ENCODE assay signal across 10 cellular contexts in genomic region chr1:235207202-235207565, GRCh38. TPM values are rescaled to one million over a fixed set of nuclear protein-coding genes. Genes with fewer than 3 reads are reported as not detected.
DNase-seq lines count a peak whose midpoint lies in the region; ATAC-seq and TF ChIP-seq lines count a peak whose summit lies in the region.
"Had no signal": no experiment of that assay in that cellular context is flagged by ENCODE, and none has a peak within 500 bp of the region (broad histone marks: within the 10 kb centered on the region; RNA-seq: fewer than 3 reads in every experiment).

No MANE protein-coding gene starts in this region.

- TF ChIP-seq CTCF in PC-9 (conservative IDR thresholded peaks at IDR 0.05), result no peak
- no peak for TF ChIP-seq CTCF in osteocyte (IDR thresholded peaks at IDR 0.05)

- intact Hi-C loops in PC-9 (cut with micrococcal nuclease; ENCODE audit: unreplicated experiment), result no loop called here

- H3K36me3 ChIP-seq in thymus (ENCODE audit: control insufficient read depth, insufficient read depth), result peaks cover 8% of the 10 kb centered on the region
- H3K36me3 ChIP-seq in PC-9 (ENCODE audit: low read depth), result peaks cover 9% of the 10 kb centered on the region; the same call in 1 of the 2 replicates

- WGBS in thymus, result 7% methylated on average over 2 of the region's 2 CpGs

- peak; percentile 17 to 40 (median 28) for DNase-seq in stimulated activated CD4-positive, alpha-beta T cell treated with anti-CD3 and anti-CD28 coated beads, Interleukin-12 subunit alpha, Interleukin-12 subunit beta, amount 100 ng/mL, for 48 hours (ENCODE audit: low read depth in 2 of 3, low spot score in 1 of 3)
- DNase-seq in stimulated activated CD4-positive, alpha-beta T cell treated with anti-CD3 and anti-CD28 coated beads, Interleukin-12 subunit alpha, Interleukin-12 subunit beta, amount 100 ng/mL, for 4 hours, result no peak
- peak; percentile 21 for DNase-seq in activated T-cell treated with anti-CD3 and anti-CD28 coated beads, Interleukin-2, amount 50 U/mL, for 4 hours
- DNase-seq in memory B cell (ENCODE audit: low spot score in 2 of 2), result no peak
- no peak for DNase-seq in PC-9
- DNase-seq in osteocyte (ENCODE audit: extremely low spot score, unreplicated experiment), result no peak
- DNase-seq: SHP77 treated with DMSO at 0.1 percent for 48 hours had no signal

- peak overlapping the region; percentile 10 for H3K27ac Mint-ChIP-seq in memory B cell
- no peak overlapping the region for H3K27ac Mint-ChIP-seq in osteocyte (ENCODE audit: unreplicated experiment)

- H3K9me2 ChIP-seq in PC-9 (ENCODE audit: insufficient read depth), result no peaks in the 10 kb centered on the region

- H3K4me2 ChIP-seq in PC-9, result no peak overlapping the region

- peaks cover 14% of the 10 kb centered on the region for H3K36me3 Mint-ChIP-seq in activated T-cell treated with anti-CD3 and anti-CD28 coated beads, Interleukin-2, amount 50 U/mL, for 4 hours (ENCODE audit: insufficient read depth)
- H3K36me3 Mint-ChIP-seq in memory B cell (peaks cover 18% of the 10 kb centered on the region), osteocyte (ENCODE audit: unreplicated experiment) (peaks cover 38% of the 10 kb centered on the region)

- POLR2A ChIA-PET in PC-9 (lab: Charles Lee; ENCODE audit: unreplicated experiment), result no interaction called here

- peaks cover 3% of the 10 kb centered on the region; the same call in 1 of the 2 replicates for H3F3A ChIP-seq in PC-9 (ENCODE audit: insufficient read depth, low read depth)

- H2AFZ ChIP-seq in PC-9, result no peak overlapping the region

- H3K9me3 ChIP-seq in thymus (ENCODE audit: control insufficient read depth) (no peaks in the 10 kb centered on the region), PC-9 (ENCODE audit: insufficient read depth, low read depth) (no peaks in the 10 kb centered on the region)
- H3K9me3 ChIP-seq: gastroesophageal sphincter had no signal

- H3K27me3 Mint-ChIP-seq in activated T-cell treated with anti-CD3 and anti-CD28 coated beads, Interleukin-2, amount 50 U/mL, for 4 hours (ENCODE audit: low read depth), result no peaks in the 10 kb centered on the region
- H3K27me3 Mint-ChIP-seq in memory B cell, result no peaks in the 10 kb centered on the region
- H3K27me3 Mint-ChIP-seq in osteocyte (ENCODE audit: unreplicated experiment), result no peaks in the 10 kb centered on the region

- peaks cover 9% of the 10 kb centered on the region for H3K4me1 ChIP-seq in thymus (ENCODE audit: control insufficient read depth, insufficient read depth, low read length)
- H3K4me1 ChIP-seq in PC-9 (replicated peaks; ENCODE audit: insufficient read depth), result no peaks in the 10 kb centered on the region
- H3K4me1 ChIP-seq: gastroesophageal sphincter had no signal

- no peaks in the 10 kb centered on the region for H4K20me1 ChIP-seq in PC-9 (ENCODE audit: insufficient read depth)

- H3K27ac ChIP-seq in thymus (ENCODE audit: low read depth) (peak overlapping the region; percentile 36), PC-9 (no peak overlapping the region)
- H3K27ac ChIP-seq: gastroesophageal sphincter had no signal

- no TSS peak for BruUV-seq in PC-9 (replicated peaks; lab: Mats Ljungman, UMichigan)

- H3K4me3 Mint-ChIP-seq in activated T-cell treated with anti-CD3 and anti-CD28 coated beads, Interleukin-2, amount 50 U/mL, for 4 hours, result peak overlapping the region; percentile 25
- H3K4me3 Mint-ChIP-seq in memory B cell (no peak overlapping the region), osteocyte (ENCODE audit: unreplicated experiment) (no peak overlapping the region)

- no peak overlapping the region for H3K4me3 ChIP-seq in thymus (ENCODE audit: low read length)
- no peak overlapping the region for H3K4me3 ChIP-seq in PC-9
- H3K4me3 ChIP-seq: gastroesophageal sphincter had no signal

- H3K79me2 ChIP-seq in PC-9 (ENCODE audit: low read depth), result no peaks in the 10 kb centered on the region

- peaks cover 27% of the 10 kb centered on the region for H3K4me1 Mint-ChIP-seq in activated T-cell treated with anti-CD3 and anti-CD28 coated beads, Interleukin-2, amount 50 U/mL, for 4 hours (ENCODE audit: low read depth)
- H3K4me1 Mint-ChIP-seq in memory B cell, result peaks cover 4% of the 10 kb centered on the region
- peaks cover 2% of the 10 kb centered on the region for H3K4me1 Mint-ChIP-seq in osteocyte (ENCODE audit: unreplicated experiment)

- peak; percentile 86 to 89 for ATAC-seq in activated T-cell treated with anti-CD3 and anti-CD28 coated beads, Interleukin-2, amount 50 U/mL, for 4 hours
- ATAC-seq in memory B cell (ENCODE audit: low read depth), result no peak
- ATAC-seq in GM21423 (IDR thresholded peaks at IDR 0.05; ENCODE audit: unreplicated experiment), result no peak
- ATAC-seq: gastroesophageal sphincter had no signal

- no peaks in the 10 kb centered on the region for H3K27me3 ChIP-seq in thymus (ENCODE audit: control insufficient read depth, insufficient read depth)
- H3K27me3 ChIP-seq in PC-9 (ENCODE audit: insufficient read depth, low read depth), result no peaks in the 10 kb centered on the region
- H3K27me3 ChIP-seq: gastroesophageal sphincter had no signal

- CTCF ChIA-PET in PC-9 (lab: Charles Lee), result no interaction called here

- H3K9me3 Mint-ChIP-seq in activated T-cell treated with anti-CD3 and anti-CD28 coated beads, Interleukin-2, amount 50 U/mL, for 4 hours, result no peaks in the 10 kb centered on the region
- no peaks in the 10 kb centered on the region for H3K9me3 Mint-ChIP-seq in memory B cell
- H3K9me3 Mint-ChIP-seq in osteocyte (ENCODE audit: unreplicated experiment), result no peaks in the 10 kb centered on the region

RNA-seq across cellular contexts. Expression of gene RBM34, which starts 46.1 kb away (rescaled TPM):
- total RNA-seq in activated T-cell treated with anti-CD3 and anti-CD28 coated beads, Interleukin-2, amount 50 U/mL, for 4 hours, result 100 to 1,000 TPM; 149 to 159 (median 159) TPM
- 168 TPM for polyA plus RNA-seq in thymus
- total RNA-seq in PC-9 (2021) (101 and 106 TPM in 2 replicates), osteocyte (66.9 and 75.0 TPM in 2 replicates)

Comparison
In these comparisons a context has a peak if more than half of its experiments do, and no peak if none do; other contexts are left out.
1. DNase-seq: peak in stimulated activated CD4-positive, alpha-beta T cell treated with anti-CD3 and anti-CD28 coated beads, Interleukin-12 subunit alpha, Interleukin-12 subunit beta, amount 100 ng/mL, for 48 hours (3 of 3) and activated T-cell treated with anti-CD3 and anti-CD28 coated beads, Interleukin-2, amount 50 U/mL, for 4 hours (single experiment); none in stimulated activated CD4-positive, alpha-beta T cell treated with anti-CD3 and anti-CD28 coated beads, Interleukin-12 subunit alpha, Interleukin-12 subunit beta, amount 100 ng/mL, for 4 hours (single experiment), memory B cell (0 of 2), PC-9 (0 of 2) and osteocyte (single experiment).
2. ATAC-seq: peak in activated T-cell treated with anti-CD3 and anti-CD28 coated beads, Interleukin-2, amount 50 U/mL, for 4 hours (2 of 2); none in memory B cell (single experiment) and GM21423 (single experiment).